In the genomic region with DNA sequence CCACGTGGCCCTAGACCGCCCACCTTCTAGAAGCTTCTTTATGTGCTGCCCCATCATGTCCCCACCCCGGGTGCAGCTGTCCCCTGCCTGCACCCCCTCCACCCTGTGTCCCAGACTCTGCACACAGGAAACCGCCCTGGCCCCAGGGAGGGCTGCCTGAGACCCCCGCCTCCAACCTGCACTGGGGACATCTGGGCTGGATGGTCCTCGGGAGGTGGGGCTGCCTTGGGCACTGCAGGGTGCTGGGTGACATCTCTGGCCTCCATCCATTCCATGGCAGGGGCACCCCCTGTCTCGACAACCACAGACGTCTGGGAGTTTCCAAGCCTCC, we compare ENCODE assay signal across 12 cellular contexts. TPM values are rescaled to one million over a fixed set of nuclear protein-coding genes. Genes with fewer than 3 reads are reported as not detected.
DNase-seq lines count a peak whose midpoint lies in the region; ATAC-seq and TF ChIP-seq lines count a peak whose summit lies in the region.
"Had no signal": no experiment of that assay in that cellular context is flagged by ENCODE, and none has a peak within 500 bp of the region (broad histone marks: within the 10 kb centered on the region; RNA-seq: fewer than 3 reads in every experiment).

No MANE protein-coding gene starts in this region.

- no peak for TF ChIP-seq CTCF in left ventricle myocardium inferior (IDR thresholded peaks at IDR 0.05; ENCODE audit: borderline replicate concordance)

- H3K4me1 Mint-ChIP-seq in activated naive CD8-positive, alpha-beta T cell treated with anti-CD3 and anti-CD28 coated beads for 36 hours = peaks cover 34% of the 10 kb centered on the region
- peaks cover 27 to 66% (median 56%) of the 10 kb centered on the region in 7 donors for H3K4me1 Mint-ChIP-seq in naive thymus-derived CD4-positive, alpha-beta T cell
- H3K4me1 Mint-ChIP-seq: neural progenitor cell had no signal

- H3K27ac Mint-ChIP-seq in activated naive CD8-positive, alpha-beta T cell treated with anti-CD3 and anti-CD28 coated beads for 36 hours = peak overlapping the region; percentile 76
- peak overlapping the region; percentile 72 to 95 (median 87) for H3K27ac Mint-ChIP-seq in naive thymus-derived CD4-positive, alpha-beta T cell
- H3K27ac Mint-ChIP-seq: neural progenitor cell had no signal

- H3K36me3 ChIP-seq in left ventricle myocardium inferior = peaks cover 6% of the 10 kb centered on the region
- no peaks in the 10 kb centered on the region for H3K36me3 ChIP-seq in naive thymus-derived CD4-positive, alpha-beta T cell (ENCODE audit: control insufficient read depth in 2 of 3, insufficient read depth in 3 of 3, low read length in 3 of 3)
- H3K36me3 ChIP-seq in urinary bladder (ENCODE audit: insufficient read depth) = no peaks in the 10 kb centered on the region
- H3K36me3 ChIP-seq: neural progenitor cell had no signal

- no peak for ATAC-seq in Right ventricle myocardium inferior
- no peak for ATAC-seq in naive thymus-derived CD4-positive, alpha-beta T cell
- ATAC-seq in GM21723 (IDR thresholded peaks at IDR 0.05; ENCODE audit: unreplicated experiment) = no peak

- intact Hi-C loops in left ventricle myocardium inferior (cut with micrococcal nuclease) = no loop called here
- intact Hi-C loops in Right ventricle myocardium inferior (cut with DNase I) = no loop called here
- intact Hi-C loops in naive thymus-derived CD4-positive, alpha-beta T cell (cut with micrococcal nuclease) = no loop called here

- H3K9me3 ChIP-seq in left ventricle myocardium inferior (replicated peaks) = no peaks in the 10 kb centered on the region
- H3K9me3 ChIP-seq in naive thymus-derived CD4-positive, alpha-beta T cell (ENCODE audit: control insufficient read depth in 2 of 3, low read length in 3 of 3) = no peaks in the 10 kb centered on the region
- H3K9me3 ChIP-seq: BE2C had no signal

- DNase-seq in left ventricle myocardium inferior (no peak), Right ventricle myocardium inferior (ENCODE audit: missing footprints) (no peak), NAMALWA (ENCODE audit: low spot score) (no peak)
- no peak for DNase-seq in activated naive CD8-positive, alpha-beta T cell treated with anti-CD3 and anti-CD28 coated beads for 36 hours
- no peak for DNase-seq in naive thymus-derived CD4-positive, alpha-beta T cell
- DNase-seq in central memory CD4-positive, alpha-beta T cell = no peak
- DNase-seq: activated effector memory CD4-positive, alpha-beta T cell treated with anti-CD3 and anti-CD28 coated beads, Interleukin-2, amount 50 U/mL, for 16 hours; BE2C; NCI-H446 treated with DMSO at 0.1 percent for 48 hours had no signal

- H3K27me3 Mint-ChIP-seq in activated naive CD8-positive, alpha-beta T cell treated with anti-CD3 and anti-CD28 coated beads for 36 hours = no peaks in the 10 kb centered on the region
- no peaks in the 10 kb centered on the region for H3K27me3 Mint-ChIP-seq in naive thymus-derived CD4-positive, alpha-beta T cell

- POLR2A ChIA-PET in naive thymus-derived CD4-positive, alpha-beta T cell (lab: Charles Lee) = interaction anchor here (1.3 to 1.5 kb wide), 2 partner anchors 25 to 31 kb away, joined by 3 to 4 read pairs; no protein-coding TSS in a partner anchor

- peak overlapping the region; percentile 46 for H3K27ac ChIP-seq in left ventricle myocardium inferior (replicated peaks)
- peak overlapping the region; percentile 68 for H3K27ac ChIP-seq in naive thymus-derived CD4-positive, alpha-beta T cell (ENCODE audit: low read depth, low read length)
- peak overlapping the region; percentile 75 for H3K27ac ChIP-seq in urinary bladder (ENCODE audit: low read depth)
- H3K27ac ChIP-seq: neural progenitor cell had no signal

- no peaks in the 10 kb centered on the region for H3K9me3 Mint-ChIP-seq in activated naive CD8-positive, alpha-beta T cell treated with anti-CD3 and anti-CD28 coated beads for 36 hours
- no peaks in the 10 kb centered on the region for H3K9me3 Mint-ChIP-seq in naive thymus-derived CD4-positive, alpha-beta T cell
- H3K9me3 Mint-ChIP-seq: neural progenitor cell had no signal

- WGBS in urinary bladder = 62% methylated on average over 8 of the region's 8 CpGs

- H3K4me3 ChIP-seq in left ventricle myocardium inferior (peak overlapping the region; percentile 49), urinary bladder (ENCODE audit: low read depth, low read length) (no peak overlapping the region)
- no peak overlapping the region for H3K4me3 ChIP-seq in naive thymus-derived CD4-positive, alpha-beta T cell (ENCODE audit: low read length)
- H3K4me3 ChIP-seq: neural progenitor cell had no signal

- peaks cover 3% of the 10 kb centered on the region for H3K36me3 Mint-ChIP-seq in activated naive CD8-positive, alpha-beta T cell treated with anti-CD3 and anti-CD28 coated beads for 36 hours
- H3K36me3 Mint-ChIP-seq in naive thymus-derived CD4-positive, alpha-beta T cell = peaks cover 0 to 4% (median 0%) of the 10 kb centered on the region in 5 donors
- H3K36me3 Mint-ChIP-seq: neural progenitor cell had no signal

- H3K4me3 Mint-ChIP-seq in activated naive CD8-positive, alpha-beta T cell treated with anti-CD3 and anti-CD28 coated beads for 36 hours = no peak overlapping the region
- H3K4me3 Mint-ChIP-seq in naive thymus-derived CD4-positive, alpha-beta T cell = peak overlapping the region in 9 of 10 donors; percentile 40 to 77 (median 70)
- H3K4me3 Mint-ChIP-seq: neural progenitor cell had no signal

- H3K4me1 ChIP-seq in left ventricle myocardium inferior (peaks cover 12% of the 10 kb centered on the region), urinary bladder (ENCODE audit: insufficient read depth) (peaks cover 2% of the 10 kb centered on the region)
- peaks cover 60 to 66% of the 10 kb centered on the region in 2 donors for H3K4me1 ChIP-seq in naive thymus-derived CD4-positive, alpha-beta T cell (ENCODE audit: control insufficient read depth in 2 of 2, insufficient read depth in 2 of 2, low read length in 2 of 2)
- H3K4me1 ChIP-seq: neural progenitor cell had no signal

- no peaks in the 10 kb centered on the region for H3K27me3 ChIP-seq in left ventricle myocardium inferior (ENCODE audit: low read depth)
- no peaks in the 10 kb centered on the region for H3K27me3 ChIP-seq in naive thymus-derived CD4-positive, alpha-beta T cell (ENCODE audit: control insufficient read depth in 2 of 2, insufficient read depth in 2 of 2, low read length in 2 of 2)
- H3K27me3 ChIP-seq: BE2C, neural progenitor cell had no signal

- CTCF ChIA-PET in naive thymus-derived CD4-positive, alpha-beta T cell (lab: Charles Lee) = no interaction called here

RNA-seq across cellular contexts. Expression of gene ZBTB7A, which starts 17.8 kb away (rescaled TPM):
- 30.6 TPM for total RNA-seq in left ventricle myocardium inferior
- total RNA-seq in Right ventricle myocardium inferior = 30.8 TPM
- 10 to 100 TPM; 34.9 to 35.9 TPM for total RNA-seq in activated naive CD8-positive, alpha-beta T cell treated with anti-CD3 and anti-CD28 coated beads for 36 hours
- total RNA-seq in naive thymus-derived CD4-positive, alpha-beta T cell = 10 to 100 TPM; 47.4 to 76.0 (median 52.0) TPM
- polyA plus RNA-seq in naive thymus-derived CD4-positive, alpha-beta T cell = 10 to 100 TPM; 15.3 to 45.0 TPM
- total RNA-seq in urinary bladder = 8.2 TPM
- polyA plus RNA-seq in urinary bladder = 35.3 TPM

RNA-seq across cellular contexts. Expression of gene MAP2K2, which starts 39.4 kb away (rescaled TPM):
- total RNA-seq in left ventricle myocardium inferior (129 TPM), Right ventricle myocardium inferior (138 TPM), urinary bladder (54.7 TPM)
- total RNA-seq in activated naive CD8-positive, alpha-beta T cell treated with anti-CD3 and anti-CD28 coated beads for 36 hours = 100 to 1,000 TPM; 120 to 121 TPM
- 100 to 1,000 TPM in 4 of 5 experiments, 10 to 100 TPM in 1; 87.4 to 162 (median 123) TPM for total RNA-seq in naive thymus-derived CD4-positive, alpha-beta T cell
- polyA plus RNA-seq in naive thymus-derived CD4-positive, alpha-beta T cell = 10 to 100 TPM; 40.5 to 93.6 TPM
- 103 TPM for polyA plus RNA-seq in urinary bladder
